Comparison of ENCODE assay signal across 11 cellular contexts in genomic region chr7:131196808-131197207, GRCh38.
DNase-seq lines count a peak whose midpoint lies in the region; ATAC-seq lines count a peak whose summit lies in the region.
"Had no signal": no experiment of that assay in that cellular context is flagged by ENCODE, and none has a peak within 500 bp of the region (broad histone marks: within the 10 kb centered on the region; RNA-seq: fewer than 3 reads in every experiment).

No MANE protein-coding gene starts in this region.

- H3K27me3 ChIP-seq in mesendoderm (ENCODE audit: insufficient read depth, low read length, poor library complexity), result no peaks in the 10 kb centered on the region
- H3K27me3 ChIP-seq: uterus had no signal

- no peak overlapping the region for H3K4me3 ChIP-seq in mesendoderm (ENCODE audit: low read length)
- H3K4me3 ChIP-seq: uterus had no signal

- H3K36me3 ChIP-seq in mesendoderm (ENCODE audit: control insufficient read depth, insufficient read depth, low read length), result no peaks in the 10 kb centered on the region
- H3K36me3 ChIP-seq: uterus had no signal

- H4K8ac ChIP-seq in mesendoderm (ENCODE audit: low read depth, low read length), result no peak overlapping the region

- H2BK120ac ChIP-seq in mesendoderm (ENCODE audit: low read depth, low read length), result no peak overlapping the region

- no peak overlapping the region for H3K23ac ChIP-seq in mesendoderm (ENCODE audit: low read length)

- no peak overlapping the region for H3K27ac ChIP-seq in mesendoderm (ENCODE audit: low read depth, low read length)
- H3K27ac ChIP-seq: uterus had no signal

- H3K9ac ChIP-seq in mesendoderm (ENCODE audit: low read length), result no peak overlapping the region

- DNase-seq in EH (ENCODE audit: low read depth), result peak; percentile 57
- peak; percentile 81 to 89 for DNase-seq in NCI-H2081 (lab: John Stamatoyannopoulos, UW)
- peak; percentile 63 for DNase-seq in ecto neural progenitor cell (ENCODE audit: low spot score)
- DNase-seq in mesendoderm, result peak; percentile 32
- DNase-seq in NOMO-1 treated with DMSO at 0.1 percent for 48 hours (lab: John Stamatoyannopoulos, UW; ENCODE audit: unreplicated experiment), result no peak
- DNase-seq in SW480 (ENCODE audit: low spot score), result no peak
- DNase-seq: activated CD4-positive, alpha-beta T cell treated with anti-CD3 and anti-CD28 coated beads, Interleukin-2, amount 10 ng/mL, durations not matched to agents 24 days and 14 days; hippocampal formation; uterus had no signal

- H3K4me1 ChIP-seq in mesendoderm (ENCODE audit: control insufficient read depth, low read depth, low read length), result no peaks in the 10 kb centered on the region
- H3K4me1 ChIP-seq: uterus had no signal

- no peak overlapping the region for H4K5ac ChIP-seq in mesendoderm (ENCODE audit: low read length)

- H2AK5ac ChIP-seq in mesendoderm (ENCODE audit: low read length), result no peak overlapping the region

- H2BK15ac ChIP-seq in mesendoderm (replicated peaks; ENCODE audit: low read depth), result no peak overlapping the region

- H3K79me1 ChIP-seq in mesendoderm (ENCODE audit: low read length), result no peaks in the 10 kb centered on the region

- no peak for ATAC-seq in HG02973 (IDR thresholded peaks at IDR 0.05; ENCODE audit: unreplicated experiment)
- ATAC-seq in GM21576 (IDR thresholded peaks at IDR 0.05; ENCODE audit: unreplicated experiment), result no peak

- no peak overlapping the region for H2BK5ac ChIP-seq in mesendoderm (ENCODE audit: low read length)

- H3K79me2 ChIP-seq in mesendoderm (ENCODE audit: control insufficient read depth, insufficient read depth, low read length), result no peaks in the 10 kb centered on the region

- no CpG with 5 or more reads among the region's 4 CpGs for WGBS in mesendoderm (ENCODE audit: extremely low coverage, insufficient coverage, low lambda C conversion rate)

- H3K4me2 ChIP-seq in mesendoderm (ENCODE audit: low read length), result no peak overlapping the region

- H3K56ac ChIP-seq in mesendoderm (ENCODE audit: low read length), result no peak overlapping the region

- no peak overlapping the region for H3K4ac ChIP-seq in mesendoderm (ENCODE audit: low read depth, low read length)

- no peak overlapping the region for H3K18ac ChIP-seq in mesendoderm (ENCODE audit: low read length)

Comparison
In these comparisons a context has a peak if more than half of its experiments do, and no peak if none do; other contexts are left out.
1. DNase-seq: peak in EH (single experiment), NCI-H2081 (2 of 2), ecto neural progenitor cell (single experiment) and mesendoderm (single experiment); none in NOMO-1 treated with DMSO at 0.1 percent for 48 hours (single experiment) and SW480 (single experiment).